1 cellular context compared by ENCODE assay signal in genomic region chr7:135773451-135773850, GRCh38.
TF ChIP-seq lines count a peak whose summit lies in the region.

No MANE protein-coding gene starts in this region.

TF ChIP-seq in WTC11, 78 proteins besides CTCF, POLR2A, EP300 and RAD21 (continued from another document):
- no peak for TF ChIP-seq ARID4B (CRISPR knock-in tag; IDR thresholded peaks at IDR 0.05; ENCODE audit: borderline replicate concordance)
